24 cellular contexts compared by ENCODE assay signal in the genomic region with DNA sequence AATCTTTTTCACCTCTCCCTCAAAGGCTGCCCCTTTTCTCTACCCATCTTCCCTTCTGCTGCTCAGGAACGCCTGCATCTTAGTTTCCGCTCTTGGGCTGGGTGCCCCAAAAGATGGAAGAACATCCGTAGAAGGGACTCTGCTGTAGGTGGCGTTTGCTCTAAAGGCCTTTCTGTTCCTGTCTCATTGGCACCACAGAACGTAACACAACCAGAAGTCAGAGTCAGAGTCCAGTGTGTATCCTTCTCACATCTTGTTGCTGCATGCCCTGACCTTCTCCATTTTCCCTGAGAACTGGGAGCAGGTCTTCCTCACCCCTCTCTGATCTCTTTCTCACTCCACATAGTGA.
"Had no signal": no experiment of that assay in that cellular context is flagged by ENCODE, and none has a peak within 500 bp of the region (broad histone marks: within the 10 kb centered on the region; RNA-seq: fewer than 3 reads in every experiment).

No MANE protein-coding gene starts in this region.

- H3K4me1 ChIP-seq: foreskin keratinocyte, parathyroid adenoma, upper lobe of right lung had no signal

- H3K9me3 Mint-ChIP-seq: activated CD8-positive, alpha-beta T cell treated with anti-CD3 and anti-CD28 coated beads for 36 hours; activated T-cell treated with anti-CD3 and anti-CD28 coated beads, Interleukin-2, amount 50 U/mL, for 4 hours; activated T-helper 17 cell treated with anti-CD3 and anti-CD28 coated beads, Interleukin-2, amount 50 U/mL, for 72 hours; dendritic cell treated with granulocyte-macrophage colony-stimulating factor and Interleukin-4, amounts not matched to agents 40 ng/mL and 50 ng/mL, for 4 days; nephron; WTC11 had no signal

- H2AFZ ChIP-seq: parathyroid adenoma had no signal

- H3K9me3 ChIP-seq: esophagus muscularis mucosa, left ventricle myocardium inferior, thoracic aorta, upper lobe of right lung had no signal

- H3K4me3 Mint-ChIP-seq: activated CD8-positive, alpha-beta T cell treated with anti-CD3 and anti-CD28 coated beads for 36 hours; activated T-cell treated with anti-CD3 and anti-CD28 coated beads, Interleukin-2, amount 50 U/mL, for 4 hours; activated T-helper 17 cell treated with anti-CD3 and anti-CD28 coated beads, Interleukin-2, amount 50 U/mL, for 72 hours; dendritic cell treated with granulocyte-macrophage colony-stimulating factor and Interleukin-4, amounts not matched to agents 40 ng/mL and 50 ng/mL, for 4 days; nephron had no signal

- H3K9ac ChIP-seq: parathyroid adenoma had no signal

- H3K36me3 ChIP-seq: esophagus muscularis mucosa, left ventricle myocardium inferior, thoracic aorta, upper lobe of right lung had no signal

- H3K27me3 ChIP-seq: upper lobe of right lung had no signal

- H3K27ac Mint-ChIP-seq: activated CD8-positive, alpha-beta T cell treated with anti-CD3 and anti-CD28 coated beads for 36 hours; activated T-helper 17 cell treated with anti-CD3 and anti-CD28 coated beads, Interleukin-2, amount 50 U/mL, for 72 hours; dendritic cell treated with granulocyte-macrophage colony-stimulating factor and Interleukin-4, amounts not matched to agents 40 ng/mL and 50 ng/mL, for 4 days; WTC11 had no signal

- H3K27ac ChIP-seq: esophagus muscularis mucosa, foreskin keratinocyte, left ventricle myocardium inferior, parathyroid adenoma, thoracic aorta, upper lobe of right lung had no signal

- DNase-seq: activated CD4-positive, alpha-beta T cell treated with anti-CD3 and anti-CD28 coated beads, Interleukin-2, amount 50 U/mL, for 1 hour; activated CD8-positive, alpha-beta T cell treated with anti-CD3 and anti-CD28 coated beads for 36 hours; activated gamma-delta T cell treated with Interleukin-2 at 50 U/mL for 16 hours; activated naive CD4-positive, alpha-beta T cell treated with anti-CD3 and anti-CD28 coated beads, Interleukin-2, amount 50 U/mL, for 16 hours; activated T-cell treated with anti-CD3 and anti-CD28 coated beads, Interleukin-2, amount 50 U/mL, for 4 hours; amniotic stem cell; central memory CD4-positive, alpha-beta T cell; effector CD4-positive, alpha-beta T cell; foreskin keratinocyte; kidney glomerular epithelial cell; left ventricle myocardium inferior; right cardiac atrium; stimulated activated CD4-positive, alpha-beta T cell treated with anti-CD3 and anti-CD28 coated beads, Interleukin-2, amount 100 ng/mL, for 48 hours; stimulated activated naive CD4-positive, alpha-beta T cell treated with Interleukin-2 at 50 U/mL for 16 hours; T-helper 2 cell; upper lobe of right lung had no signal

- H3K79me2 ChIP-seq: parathyroid adenoma had no signal

- H3K4me3 ChIP-seq: esophagus muscularis mucosa, left ventricle myocardium inferior, lung, thoracic aorta, upper lobe of right lung had no signal

- H3K36me3 Mint-ChIP-seq: WTC11 had no signal

- ATAC-seq: activated CD8-positive, alpha-beta T cell treated with anti-CD3 and anti-CD28 coated beads for 36 hours; activated T-cell treated with anti-CD3 and anti-CD28 coated beads, Interleukin-2, amount 50 U/mL, for 4 hours; activated T-helper 17 cell treated with anti-CD3 and anti-CD28 coated beads, Interleukin-2, amount 50 U/mL, for 72 hours; foreskin keratinocyte; right cardiac atrium; upper lobe of right lung had no signal
